Comparison of ENCODE assay signal across 27 cellular contexts in genomic region chr12:69354561-69355187, GRCh38. TPM values are rescaled to one million over a fixed set of nuclear protein-coding genes. Genes with fewer than 3 reads are reported as not detected.
DNase-seq lines count a peak whose midpoint lies in the region; ATAC-seq, FAIRE-seq and TF ChIP-seq lines count a peak whose summit lies in the region.
"Had no signal": no experiment of that assay in that cellular context is flagged by ENCODE, and none has a peak within 500 bp of the region (broad histone marks: within the 10 kb centered on the region; RNA-seq: fewer than 3 reads in every experiment).

No MANE protein-coding gene starts in this region.

- no peaks in the 10 kb centered on the region for H3K36me3 Mint-ChIP-seq in astrocyte (ENCODE audit: low read depth, unreplicated experiment)
- H3K36me3 Mint-ChIP-seq: activated CD8-positive, alpha-beta memory T cell treated with anti-CD3 and anti-CD28 coated beads, Interleukin-2, amount 10 ng/mL, durations not matched to agents 7 days and 5 days; naive thymus-derived CD8-positive, alpha-beta T cell had no signal

- no peak overlapping the region for H3K14ac ChIP-seq in neuronal stem cell (ENCODE audit: low read length)

- H3K27ac ChIP-seq in astrocyte (ENCODE audit: low read depth, low read length) (no peak overlapping the region), neuronal stem cell (replicated peaks; ENCODE audit: low read length) (no peak overlapping the region)
- H3K27ac ChIP-seq: brain microvascular endothelial cell, foreskin keratinocyte, transverse colon had no signal

- no peaks in the 10 kb centered on the region for H3K9me3 Mint-ChIP-seq in astrocyte (ENCODE audit: unreplicated experiment)
- H3K9me3 Mint-ChIP-seq: activated T-helper 2 cell treated with anti-CD3 and anti-CD28 coated beads, Interferon-gamma antibody, Interleukin-2, Interleukin-4, amounts not matched to agents 10 μg/mL and 5 μg/mL and 100 μg/mL, durations not matched to agents 14 hours and 24 hours and 36 hours; naive thymus-derived CD8-positive, alpha-beta T cell; stimulated activated naive CD8-positive, alpha-beta T cell treated with anti-CD3 and anti-CD28 coated beads, Interleukin-15, Interleukin-2, amounts not matched to agents 100 ng/mL and 50 ng/mL, for 24 hours had no signal

- H3K9me3 ChIP-seq in astrocyte (ENCODE audit: insufficient read depth, low read depth, low read length) = no peaks in the 10 kb centered on the region
- no peaks in the 10 kb centered on the region for H3K9me3 ChIP-seq in neuronal stem cell (replicated peaks in 1 of 2; ENCODE audit: control insufficient read depth in 2 of 2, insufficient read depth in 1 of 2, low read depth in 1 of 2, low read length in 2 of 2)
- H3K9me3 ChIP-seq: MG63, SK-N-SH, transverse colon had no signal

- H3K4me3 Mint-ChIP-seq in astrocyte (ENCODE audit: unreplicated experiment) = no peak overlapping the region
- H3K4me3 Mint-ChIP-seq: activated CD8-positive, alpha-beta memory T cell treated with anti-CD3 and anti-CD28 coated beads, Interleukin-2, amount 10 ng/mL, durations not matched to agents 7 days and 5 days; naive thymus-derived CD8-positive, alpha-beta T cell; stimulated activated naive CD8-positive, alpha-beta T cell treated with anti-CD3 and anti-CD28 coated beads, Interleukin-15, Interleukin-2, amounts not matched to agents 100 ng/mL and 50 ng/mL, for 24 hours had no signal

- TF ChIP-seq CTCF in astrocyte (IDR thresholded peaks at IDR 0.05; ENCODE audit: insufficient read depth, low read depth, low read length) = no peak

- H4K91ac ChIP-seq in neuronal stem cell (ENCODE audit: low read depth, low read length, poor library complexity) = no peak overlapping the region

- H3K4me2 ChIP-seq in astrocyte (ENCODE audit: low read length) = no peak overlapping the region
- no peak overlapping the region for H3K4me2 ChIP-seq in neuronal stem cell (ENCODE audit: insufficient read depth, low read length, poor library complexity, severe bottlenecking)
- H3K4me2 ChIP-seq: SK-N-SH had no signal

- no peak overlapping the region for H2BK5ac ChIP-seq in neuronal stem cell (ENCODE audit: low read length)

- peaks cover 4% of the 10 kb centered on the region for H3K4me1 Mint-ChIP-seq in astrocyte (ENCODE audit: low read depth, unreplicated experiment)

- H4K20me1 ChIP-seq in astrocyte (ENCODE audit: insufficient read depth, low read length) = no peaks in the 10 kb centered on the region

- H3K4me3 ChIP-seq in H7 (ENCODE audit: insufficient read depth, low read depth, low read length) (no peak overlapping the region), astrocyte (ENCODE audit: insufficient read depth, low read depth, low read length) (no peak overlapping the region), neuronal stem cell (ENCODE audit: low read length in 2 of 2) (no peak overlapping the region)
- H3K4me3 ChIP-seq: MG63, transverse colon had no signal

- no peak overlapping the region for H2BK15ac ChIP-seq in neuronal stem cell (ENCODE audit: low read length)

- no peak overlapping the region for H4K8ac ChIP-seq in neuronal stem cell (ENCODE audit: low read depth, low read length)

- H3K27ac Mint-ChIP-seq in astrocyte (ENCODE audit: unreplicated experiment) = no peak overlapping the region
- H3K27ac Mint-ChIP-seq: activated CD8-positive, alpha-beta memory T cell treated with anti-CD3 and anti-CD28 coated beads, Interleukin-2, amount 10 ng/mL, durations not matched to agents 7 days and 5 days; activated T-helper 2 cell treated with anti-CD3 and anti-CD28 coated beads, Interferon-gamma antibody, Interleukin-2, Interleukin-4, amounts not matched to agents 10 μg/mL and 5 μg/mL and 100 μg/mL, durations not matched to agents 14 hours and 24 hours and 36 hours; stimulated activated naive CD8-positive, alpha-beta T cell treated with anti-CD3 and anti-CD28 coated beads, Interleukin-15, Interleukin-2, amounts not matched to agents 100 ng/mL and 50 ng/mL, for 24 hours had no signal

- no peak overlapping the region for H2AK5ac ChIP-seq in neuronal stem cell (ENCODE audit: low read depth, low read length)

- peaks cover 3% of the 10 kb centered on the region for H3K4me1 ChIP-seq in astrocyte (ENCODE audit: insufficient read depth, low read length)
- H3K4me1 ChIP-seq in neuronal stem cell (ENCODE audit: control insufficient read depth in 2 of 2, insufficient read depth in 1 of 2, low read depth in 1 of 2, low read length in 2 of 2) = peaks cover 5 to 6% of the 10 kb centered on the region in 2 donors

- H3K27me3 Mint-ChIP-seq in astrocyte (ENCODE audit: low read depth, unreplicated experiment) = no peaks in the 10 kb centered on the region
- H3K27me3 Mint-ChIP-seq: stimulated activated naive CD8-positive, alpha-beta T cell treated with anti-CD3 and anti-CD28 coated beads, Interleukin-15, Interleukin-2, amounts not matched to agents 100 ng/mL and 50 ng/mL, for 24 hours had no signal

- no CpG with 5 or more reads among the region's 1 CpG for WGBS in neuronal stem cell (ENCODE audit: extremely low coverage in 2 of 2, insufficient read length in 2 of 2, insufficient replicate concordance in 1 of 2), 2 donors

- DNase-seq in H7 = peak; percentile 23
- peak; percentile 50 for DNase-seq in MV-4-11 (lab: John Stamatoyannopoulos, UW)
- no peak for DNase-seq in astrocyte (ENCODE audit: low read depth)
- no peak for DNase-seq in neuronal stem cell (ENCODE audit: low spot score)
- no peak for DNase-seq in COLO668 (lab: John Stamatoyannopoulos, UW; ENCODE audit: unreplicated experiment)
- DNase-seq in NCI-H187 (lab: John Stamatoyannopoulos, UW) = no peak
- DNase-seq: activated CD4-positive, alpha-beta T cell treated with anti-CD3 and anti-CD28 coated beads for 4 hours; activated CD8-positive, alpha-beta memory T cell treated with anti-CD3 and anti-CD28 coated beads, Interleukin-2, amount 10 ng/mL, durations not matched to agents 7 days and 5 days; brain microvascular endothelial cell; cortex of kidney; DND-41; foreskin keratinocyte; hippocampal formation; kidney; MG63; naive thymus-derived CD8-positive, alpha-beta T cell; NCI-H187 treated with DMSO at 0.1 percent for 48 hours; NCI-H510A treated with DMSO at 0.1 percent for 48 hours; posterior cingulate gyrus; SK-N-SH; stimulated activated CD4-positive, alpha-beta T cell treated with anti-CD3 and anti-CD28 coated beads, Interleukin-2, amount 100 ng/mL, for 24 hours; transverse colon had no signal

- H2AFZ ChIP-seq in astrocyte (ENCODE audit: low read depth, low read length) (peak overlapping the region; percentile 64), neuronal stem cell (ENCODE audit: low read length) (peak overlapping the region; percentile 63)

- no peak for ATAC-seq in HG02763 (IDR thresholded peaks at IDR 0.05; ENCODE audit: unreplicated experiment)
- ATAC-seq: activated CD8-positive, alpha-beta memory T cell treated with anti-CD3 and anti-CD28 coated beads, Interleukin-2, amount 10 ng/mL, durations not matched to agents 7 days and 5 days; foreskin keratinocyte; naive thymus-derived CD8-positive, alpha-beta T cell; Panc1 had no signal

- H2BK120ac ChIP-seq in neuronal stem cell (ENCODE audit: low read depth, low read length) = no peak overlapping the region

- no peak overlapping the region for H3K4ac ChIP-seq in neuronal stem cell (ENCODE audit: low read length)

- FAIRE-seq in astrocyte (lab: Jason Lieb, UNC) = no peak
- FAIRE-seq: endothelial cell of umbilical vein, kidney had no signal

- no peaks in the 10 kb centered on the region for H3K79me2 ChIP-seq in astrocyte (ENCODE audit: insufficient read depth, low read length)

- H3K27me3 ChIP-seq in H7 (ENCODE audit: control insufficient read depth, insufficient read depth, low read length) (no peaks in the 10 kb centered on the region), astrocyte (ENCODE audit: insufficient read depth, low read length) (no peaks in the 10 kb centered on the region), neuronal stem cell (ENCODE audit: control insufficient read depth in 3 of 3, insufficient read depth in 3 of 3, low read depth in 1 of 3, low read length in 3 of 3) (no peaks in the 10 kb centered on the region)
- H3K27me3 ChIP-seq: brain microvascular endothelial cell, foreskin keratinocyte, transverse colon had no signal

- H3K23ac ChIP-seq in neuronal stem cell (ENCODE audit: low read depth, low read length, poor library complexity) = no peak overlapping the region

- H3K36me3 ChIP-seq in H7 (replicated peaks; ENCODE audit: control insufficient read depth, insufficient read depth, low read length) (no peaks in the 10 kb centered on the region), astrocyte (ENCODE audit: insufficient read depth, low read length) (no peaks in the 10 kb centered on the region), neuronal stem cell (replicated peaks in 1 of 2; ENCODE audit: control insufficient read depth in 2 of 2, insufficient read depth in 2 of 2, low read length in 2 of 2) (no peaks in the 10 kb centered on the region)
- H3K36me3 ChIP-seq: brain microvascular endothelial cell, MG63, transverse colon had no signal

- H3K18ac ChIP-seq in neuronal stem cell (ENCODE audit: low read length) = no peak overlapping the region

- no peak overlapping the region for H2BK12ac ChIP-seq in neuronal stem cell (ENCODE audit: low read length)

- peaks cover under 1% of the 10 kb centered on the region for H3K79me1 ChIP-seq in neuronal stem cell (ENCODE audit: low read depth, low read length)

- H3K9ac ChIP-seq in astrocyte (ENCODE audit: low read length) = no peak overlapping the region
- no peak overlapping the region for H3K9ac ChIP-seq in neuronal stem cell (ENCODE audit: low read depth, low read length, poor library complexity)
- H3K9ac ChIP-seq: SK-N-SH had no signal

RNA-seq across cellular contexts. Expression of gene YEATS4, which starts 4.9 kb away (rescaled TPM):
- total RNA-seq in H7 (2014; rRNA removed; shearing (Covaris generic)) = 45.8 and 57.9 TPM in 2 replicates
- 9.2 and 11.6 TPM in 2 replicates for total RNA-seq in astrocyte
- polyA plus RNA-seq in neuronal stem cell (2013, experiment 1 of 2) = 34.2 TPM
- polyA plus RNA-seq in neuronal stem cell (2013, experiment 2 of 2) = 34.2 TPM

RNA-seq across cellular contexts. Expression of gene LYZ, which starts 6.5 kb away (rescaled TPM):
- total RNA-seq in H7 (2014; rRNA removed; shearing (Covaris generic)) = not detected in 2 replicates
- 0.31 and 0.45 TPM in 2 replicates for total RNA-seq in astrocyte
- 0.06 TPM for polyA plus RNA-seq in neuronal stem cell (2013, experiment 1 of 2)
- 0.04 TPM for polyA plus RNA-seq in neuronal stem cell (2013, experiment 2 of 2)
- total RNA-seq: activated T-helper 2 cell treated with anti-CD3 and anti-CD28 coated beads, Interferon-gamma antibody, Interleukin-2, Interleukin-4, amounts not matched to agents 10 μg/mL and 5 μg/mL and 100 μg/mL, durations not matched to agents 14 hours and 24 hours and 36 hours; endothelial cell of umbilical vein; foreskin keratinocyte had no signal
- polyA plus RNA-seq: endothelial cell of umbilical vein, foreskin keratinocyte, SK-N-SH had no signal

Comparison
In these comparisons a context has a peak if more than half of its experiments do, and no peak if none do; other contexts are left out.
1. DNase-seq: peak in H7 (single experiment) and MV-4-11 (single experiment); none in astrocyte (single experiment), neuronal stem cell (single experiment), COLO668 (single experiment) and NCI-H187 (0 of 2).